ENCODE assay signal across 27 cellular contexts in genomic region chr19:18991050-18991449, GRCh38. TPM values are rescaled to one million over a fixed set of nuclear protein-coding genes. Genes with fewer than 3 reads are reported as not detected.
"Had no signal": no experiment of that assay in that cellular context is flagged by ENCODE, and none has a peak within 500 bp of the region (broad histone marks: within the 10 kb centered on the region; RNA-seq: fewer than 3 reads in every experiment).

No MANE protein-coding gene starts in this region.

- H3K4me3 Mint-ChIP-seq: activated CD8-positive, alpha-beta memory T cell treated with anti-CD3 and anti-CD28 coated beads, Interleukin-2, amount 10 ng/mL, durations not matched to agents 7 days and 5 days; activated CD8-positive, alpha-beta T cell treated with anti-CD3 and anti-CD28 coated beads, Interleukin-2, amount 10 ng/mL, durations not matched to agents 7 days and 5 days; activated naive CD4-positive, alpha-beta T cell treated with anti-CD3 and anti-CD28 coated beads, Interleukin-2, amount 50 U/mL, for 24 hours; mesothelial cell of epicardium; naive B cell; nephron progenitor cell; stimulated activated naive B cell treated with anti-CD40 and anti-IgM and Interleukin-4, amounts not matched to agents 10 μg/mL and 1 μg/mL and 100 μg/mL, for 72 hours had no signal

- ATAC-seq: activated CD8-positive, alpha-beta memory T cell treated with anti-CD3 and anti-CD28 coated beads, Interleukin-2, amount 10 ng/mL, durations not matched to agents 7 days and 5 days; activated CD8-positive, alpha-beta T cell treated with anti-CD3 and anti-CD28 coated beads, Interleukin-2, amount 10 ng/mL, durations not matched to agents 7 days and 5 days; pancreas had no signal

- DNase-seq: activated CD4-positive, alpha-beta T cell treated with anti-CD3 and anti-CD28 coated beads for 1 hour; activated CD8-positive, alpha-beta memory T cell treated with anti-CD3 and anti-CD28 coated beads, Interleukin-2, amount 10 ng/mL, durations not matched to agents 7 days and 5 days; activated CD8-positive, alpha-beta T cell treated with anti-CD3 and anti-CD28 coated beads, Interleukin-2, amount 10 ng/mL, durations not matched to agents 7 days and 5 days; activated T-cell treated with anti-CD3 and anti-CD28 coated beads, Interleukin-2, amount 50 U/mL, for 48 hours; anterior cingulate cortex; cerebellar nuclear complex; colonic mucosa; dorsolateral prefrontal cortex; foreskin melanocyte; hippocampal formation; left cardiac atrium; naive B cell; nephron progenitor cell; pancreas; retina; stimulated activated CD4-positive, alpha-beta T cell treated with anti-CD3 and anti-CD28 coated beads, Interleukin-1b, Interleukin-23, amount 100 ng/mL, for 48 hours; stimulated activated CD4-positive, alpha-beta T cell treated with anti-CD3 and anti-CD28 coated beads, Interleukin-4, amount 100 ng/mL, for 4 hours; stimulated activated CD8-positive, alpha-beta memory T cell treated with anti-CD3 and anti-CD28 coated beads, Interleukin-4, amount 100 ng/mL, for 48 hours; stimulated activated naive B cell treated with anti-CD40 and anti-IgM and Interleukin-4, amounts not matched to agents 10 μg/mL and 1 μg/mL and 100 μg/mL, for 72 hours; T-helper 2 cell; transverse colon had no signal

- H3K9me3 ChIP-seq: colonic mucosa, esophagus muscularis mucosa, pancreas, prostate gland, transverse colon had no signal

- H3K9me3 Mint-ChIP-seq: activated naive CD4-positive, alpha-beta T cell treated with anti-CD3 and anti-CD28 coated beads, Interleukin-2, amount 50 U/mL, for 24 hours; activated T-helper 2 cell treated with anti-CD3 and anti-CD28 coated beads, Interferon-gamma antibody, Interleukin-2, Interleukin-4, amounts not matched to agents 10 μg/mL and 5 μg/mL and 100 μg/mL, durations not matched to agents 14 hours and 24 hours and 36 hours; mesothelial cell of epicardium; naive B cell; nephron progenitor cell; stimulated activated naive B cell treated with anti-CD40 and anti-IgM and Interleukin-4, amounts not matched to agents 10 μg/mL and 1 μg/mL and 100 μg/mL, for 72 hours had no signal

- H3K4me1 ChIP-seq: pancreas, prostate gland, transverse colon had no signal

- H3K4me3 ChIP-seq: colonic mucosa, dorsolateral prefrontal cortex, esophagus muscularis mucosa, pancreas, prostate gland, smooth muscle cell, transverse colon had no signal

- H3K27ac Mint-ChIP-seq: activated CD8-positive, alpha-beta memory T cell treated with anti-CD3 and anti-CD28 coated beads, Interleukin-2, amount 10 ng/mL, durations not matched to agents 7 days and 5 days; activated CD8-positive, alpha-beta T cell treated with anti-CD3 and anti-CD28 coated beads, Interleukin-2, amount 10 ng/mL, durations not matched to agents 7 days and 5 days; activated naive CD4-positive, alpha-beta T cell treated with anti-CD3 and anti-CD28 coated beads, Interleukin-2, amount 50 U/mL, for 24 hours; activated T-helper 2 cell treated with anti-CD3 and anti-CD28 coated beads, Interferon-gamma antibody, Interleukin-2, Interleukin-4, amounts not matched to agents 10 μg/mL and 5 μg/mL and 100 μg/mL, durations not matched to agents 14 hours and 24 hours and 36 hours; naive B cell; nephron progenitor cell; stimulated activated naive B cell treated with anti-CD40 and anti-IgM and Interleukin-4, amounts not matched to agents 10 μg/mL and 1 μg/mL and 100 μg/mL, for 72 hours had no signal

- H3K27me3 Mint-ChIP-seq: activated naive CD4-positive, alpha-beta T cell treated with anti-CD3 and anti-CD28 coated beads, Interleukin-2, amount 50 U/mL, for 24 hours; stimulated activated naive B cell treated with anti-CD40 and anti-IgM and Interleukin-4, amounts not matched to agents 10 μg/mL and 1 μg/mL and 100 μg/mL, for 72 hours had no signal

- H3K27me3 ChIP-seq: colonic mucosa, dorsolateral prefrontal cortex, pancreas, transverse colon had no signal

- H3K27ac ChIP-seq: colonic mucosa, esophagus muscularis mucosa, pancreas, prostate gland, transverse colon had no signal

- H3K4me1 Mint-ChIP-seq: activated CD8-positive, alpha-beta memory T cell treated with anti-CD3 and anti-CD28 coated beads, Interleukin-2, amount 10 ng/mL, durations not matched to agents 7 days and 5 days; activated naive CD4-positive, alpha-beta T cell treated with anti-CD3 and anti-CD28 coated beads, Interleukin-2, amount 50 U/mL, for 24 hours; mesothelial cell of epicardium; naive B cell; nephron progenitor cell; stimulated activated naive B cell treated with anti-CD40 and anti-IgM and Interleukin-4, amounts not matched to agents 10 μg/mL and 1 μg/mL and 100 μg/mL, for 72 hours had no signal

RNA-seq across cellular contexts. Expression of gene HOMER3, which starts 50.0 kb away (rescaled TPM):
- total RNA-seq: activated CD8-positive, alpha-beta T cell treated with anti-CD3 and anti-CD28 coated beads, Interleukin-2, amount 10 ng/mL, durations not matched to agents 7 days and 5 days had no signal
